8 cellular contexts compared by ENCODE assay signal in genomic region chr3:30768703-30769550, GRCh38.
A peak's percentile ranks its signal among the peaks of the same experiment; 100 is the strongest.
DNase-seq lines count a peak whose midpoint lies in the region; ATAC-seq and TF ChIP-seq lines count a peak whose summit lies in the region.

No MANE protein-coding gene starts in this region.

- peak; percentile 83 for TF ChIP-seq CTCF in GM10266 (IDR thresholded peaks at IDR 0.05; ENCODE audit: control insufficient read depth, insufficient read depth, low read depth, missing control alignments)
- peak; percentile 86 for TF ChIP-seq CTCF in OCI-LY1 (IDR thresholded peaks at IDR 0.05; ENCODE audit: low read length)
- TF ChIP-seq CTCF in fibroblast of pulmonary artery (IDR thresholded peaks at IDR 0.05; ENCODE audit: low read length, missing control alignments) = peak; percentile 94

- no peak overlapping the region for H3K4me2 ChIP-seq in OCI-LY1 (ENCODE audit: low read length)

- no peak overlapping the region for H3K27ac ChIP-seq in OCI-LY1 (ENCODE audit: low read depth, low read length, poor library complexity, severe bottlenecking)

- no peaks in the 10 kb centered on the region for H3K27me3 ChIP-seq in OCI-LY1 (ENCODE audit: insufficient read depth, low read length)

- no peaks in the 10 kb centered on the region for H3K4me1 ChIP-seq in OCI-LY1 (ENCODE audit: insufficient read depth, low read length, severe bottlenecking)

- H3K9me2 ChIP-seq in OCI-LY1 (ENCODE audit: low read depth, low read length) = no peaks in the 10 kb centered on the region

- peak; percentile 37 for DNase-seq in GM10266 (ENCODE audit: extremely low spot score)
- peak; percentile 79 to 82 for DNase-seq in activated T-cell treated with anti-CD3 and anti-CD28 coated beads, Interleukin-2, amount 50 U/mL, for 48 hours
- DNase-seq in fibroblast of pulmonary artery (ENCODE audit: low read depth) = peak; percentile 77
- DNase-seq in non-pigmented ciliary epithelial cell (ENCODE audit: low read depth) = peak; percentile 36
- peak; percentile 82 for DNase-seq in superior temporal gyrus (ENCODE audit: extremely low spot score)

- H3K4me3 ChIP-seq in OCI-LY1 (ENCODE audit: low read depth, low read length, poor library complexity, severe bottlenecking) (no peak overlapping the region), fibroblast of pulmonary artery (replicated peaks; ENCODE audit: low read depth, low read length) (no peak overlapping the region)

- peak; percentile 76 for ATAC-seq in HG03159 (IDR thresholded peaks at IDR 0.05; ENCODE audit: unreplicated experiment)
- no peak for ATAC-seq in HG03139 (IDR thresholded peaks at IDR 0.05; ENCODE audit: unreplicated experiment)

- H3K79me2 ChIP-seq in OCI-LY1 (ENCODE audit: insufficient read depth, low read length) = no peaks in the 10 kb centered on the region

- H4K20me1 ChIP-seq in OCI-LY1 (ENCODE audit: insufficient read depth, low read length) = no peaks in the 10 kb centered on the region

- H3K9ac ChIP-seq in OCI-LY1 (ENCODE audit: low read length) = no peak overlapping the region

- no peaks in the 10 kb centered on the region for H3K9me3 ChIP-seq in OCI-LY1 (ENCODE audit: low read length)

- no peaks in the 10 kb centered on the region for H3F3A ChIP-seq in OCI-LY1 (ENCODE audit: insufficient read depth, low read length)

- H2AFZ ChIP-seq in OCI-LY1 (ENCODE audit: low read length) = no peak overlapping the region

- H3K36me3 ChIP-seq in OCI-LY1 (ENCODE audit: insufficient read depth, low read length) = no peaks in the 10 kb centered on the region
